ENCODE assay signal across 9 cellular contexts in genomic region chr1:165914136-165914798, GRCh38.
A peak's percentile ranks its signal among the peaks of the same experiment; 100 is the strongest.
DNase-seq lines count a peak whose midpoint lies in the region; ATAC-seq, FAIRE-seq and TF ChIP-seq lines count a peak whose summit lies in the region.
"Had no signal": no experiment of that assay in that cellular context is flagged by ENCODE, and none has a peak within 500 bp of the region (broad histone marks: within the 10 kb centered on the region; RNA-seq: fewer than 3 reads in every experiment).

No MANE protein-coding gene starts in this region.

- H3K4me1 Mint-ChIP-seq in activated CD8-positive, alpha-beta T cell treated with anti-CD3 and anti-CD28 coated beads for 36 hours (ENCODE audit: low read depth) = no peaks in the 10 kb centered on the region
- H3K4me1 Mint-ChIP-seq in stimulated activated naive B cell treated with anti-CD40 and anti-IgM and Interleukin-4, amounts not matched to agents 10 μg/mL and 1 μg/mL and 100 μg/mL, for 72 hours = peaks cover 1 to 7% of the 10 kb centered on the region in 2 donors

- in situ Hi-C loops in Caki2 (cut with HindIII; ENCODE audit: low pct_unique_long_range_greater_than_20kb, low sequenced_read_pairs) = no loop called here

- POLR2A ChIA-PET in activated CD8-positive, alpha-beta T cell treated with anti-CD3 and anti-CD28 coated beads for 36 hours (lab: Charles Lee) = no interaction called here

- TF ChIP-seq CTCF in activated CD8-positive, alpha-beta T cell treated with anti-CD3 and anti-CD28 coated beads for 36 hours (IDR thresholded peaks at IDR 0.05) = peak; percentile 85

- H3K27me3 Mint-ChIP-seq in activated CD8-positive, alpha-beta T cell treated with anti-CD3 and anti-CD28 coated beads for 36 hours = no peaks in the 10 kb centered on the region
- H3K27me3 Mint-ChIP-seq in stimulated activated naive B cell treated with anti-CD40 and anti-IgM and Interleukin-4, amounts not matched to agents 10 μg/mL and 1 μg/mL and 100 μg/mL, for 72 hours = no peaks in the 10 kb centered on the region

- intact Hi-C loops in activated CD8-positive, alpha-beta T cell treated with anti-CD3 and anti-CD28 coated beads for 36 hours (cut with micrococcal nuclease) = loop anchor here (2.0 to 10.0 kb wide), 2 partner anchors 313 to 519 kb away; no protein-coding TSS in a partner anchor

- ATAC-seq in GM19455 (IDR thresholded peaks at IDR 0.05; ENCODE audit: unreplicated experiment) (peak; percentile 84), HG03521 (IDR thresholded peaks at IDR 0.05; ENCODE audit: unreplicated experiment) (peak; percentile 64)
- ATAC-seq in activated CD8-positive, alpha-beta T cell treated with anti-CD3 and anti-CD28 coated beads for 36 hours = peak; percentile 91
- peak; percentile 89 to 92 for ATAC-seq in stimulated activated naive B cell treated with anti-CD40 and anti-IgM and Interleukin-4, amounts not matched to agents 10 μg/mL and 1 μg/mL and 100 μg/mL, for 72 hours (replicated peaks)

- H3K4me3 Mint-ChIP-seq in activated CD8-positive, alpha-beta T cell treated with anti-CD3 and anti-CD28 coated beads for 36 hours = no peak overlapping the region
- no peak overlapping the region for H3K4me3 Mint-ChIP-seq in stimulated activated naive B cell treated with anti-CD40 and anti-IgM and Interleukin-4, amounts not matched to agents 10 μg/mL and 1 μg/mL and 100 μg/mL, for 72 hours

- FAIRE-seq in endometrium (lab: Jason Lieb, UNC) = peak; percentile 81
- FAIRE-seq: colon had no signal

- CTCF ChIA-PET in activated CD8-positive, alpha-beta T cell treated with anti-CD3 and anti-CD28 coated beads for 36 hours (lab: Charles Lee) = interaction anchor here (0.6 to 4.9 kb wide), 39 partner anchors 8 to 525 kb away, joined by 3 to 90 read pairs (median 5); partner anchors contain the start of genes ALDH9A1 and TMCO1

- DNase-seq in Caki2 (ENCODE audit: low read depth) (peak; percentile 60), NCI-H82 treated with DMSO at 0.1 percent for 48 hours (lab: John Stamatoyannopoulos, UW; ENCODE audit: unreplicated experiment) (peak; percentile 51), middle frontal gyrus (ENCODE audit: extremely low spot score, low spot score) (peak; percentile 41)
- peak; percentile 79 for DNase-seq in activated CD8-positive, alpha-beta T cell treated with anti-CD3 and anti-CD28 coated beads for 36 hours
- DNase-seq in stimulated activated naive B cell treated with anti-CD40 and anti-IgM and Interleukin-4, amounts not matched to agents 10 μg/mL and 1 μg/mL and 100 μg/mL, for 72 hours = peak; percentile 48

- no peak overlapping the region for H3K27ac Mint-ChIP-seq in activated CD8-positive, alpha-beta T cell treated with anti-CD3 and anti-CD28 coated beads for 36 hours
- peak overlapping the region; percentile 52 for H3K27ac Mint-ChIP-seq in stimulated activated naive B cell treated with anti-CD40 and anti-IgM and Interleukin-4, amounts not matched to agents 10 μg/mL and 1 μg/mL and 100 μg/mL, for 72 hours

- H3K36me3 Mint-ChIP-seq in activated CD8-positive, alpha-beta T cell treated with anti-CD3 and anti-CD28 coated beads for 36 hours (ENCODE audit: low read depth) = peaks cover 4% of the 10 kb centered on the region
- H3K36me3 Mint-ChIP-seq in stimulated activated naive B cell treated with anti-CD40 and anti-IgM and Interleukin-4, amounts not matched to agents 10 μg/mL and 1 μg/mL and 100 μg/mL, for 72 hours = peaks cover 13 to 23% of the 10 kb centered on the region in 2 donors

- no peaks in the 10 kb centered on the region for H3K9me3 Mint-ChIP-seq in activated CD8-positive, alpha-beta T cell treated with anti-CD3 and anti-CD28 coated beads for 36 hours
- H3K9me3 Mint-ChIP-seq in stimulated activated naive B cell treated with anti-CD40 and anti-IgM and Interleukin-4, amounts not matched to agents 10 μg/mL and 1 μg/mL and 100 μg/mL, for 72 hours = no peaks in the 10 kb centered on the region

Comparison
In these comparisons a context has a peak if more than half of its experiments do, and no peak if none do; other contexts are left out.
1. Peak in every context shown above with its lines: DNase-seq and ATAC-seq.